In genomic region chr7:105876964-105877601, GRCh38 we compare ENCODE assay signal across 1 cellular context.
TF ChIP-seq lines count a peak whose summit lies in the region.

No MANE protein-coding gene starts in this region.

TF ChIP-seq in HepG2, 621 proteins besides CTCF, POLR2A, EP300 and RAD21 (continued from another document and continues in another):
- TF ChIP-seq ZNF800 (CRISPR knock-in tag; IDR thresholded peaks at IDR 0.05) (peak; percentile 63), CHD2 (IDR thresholded peaks at IDR 0.05; ENCODE audit: low read depth, low read length) (no peak), RFXANK (CRISPR knock-in tag; IDR thresholded peaks at IDR 0.05) (no peak), NAIF1 (CRISPR knock-in tag; IDR thresholded peaks at IDR 0.05; ENCODE audit: borderline replicate concordance) (0 out of 2 replicates have a peak, but pooled peaks have one; percentile 32), THAP8 (CRISPR knock-in tag; IDR thresholded peaks at IDR 0.05; ENCODE audit: borderline replicate concordance) (0 out of 2 replicates have a peak, but pooled peaks have one; percentile 0), CEBPB (IDR thresholded peaks at IDR 0.05; ENCODE audit: borderline replicate concordance, low read depth, low read length) (no peak), NFE2L2 (IDR thresholded peaks at IDR 0.05; ENCODE audit: low read length) (no peak), REST (IDR thresholded peaks at IDR 0.05; ENCODE audit: borderline replicate concordance in 1 of 2, low read depth in 1 of 2, low read length in 2 of 2) (no peak), GZF1 (CRISPR knock-in tag; IDR thresholded peaks at IDR 0.05) (peak; percentile 63; the same call in 1 of the 2 replicates), KMT2B (CRISPR knock-in tag; IDR thresholded peaks at IDR 0.05) (peak; percentile 64; the same call in 1 of the 2 replicates), PCBP2 (optimal IDR thresholded peaks at IDR 0.05; ENCODE audit: low read depth, low read length, poor library complexity, severe bottlenecking) (no peak), GLI4 (CRISPR knock-in tag; IDR thresholded peaks at IDR 0.05; ENCODE audit: borderline replicate concordance) (no peak), ZBTB4 (CRISPR knock-in tag; IDR thresholded peaks at IDR 0.05; ENCODE audit: borderline replicate concordance) (no peak), HNRNPUL1 (IDR thresholded peaks at IDR 0.05; ENCODE audit: low read depth, low read length) (no peak), SRSF4 (IDR thresholded peaks at IDR 0.05; ENCODE audit: low read depth, low read length, poor library complexity, severe bottlenecking) (no peak), TARDBP (CRISPR knock-in tag; IDR thresholded peaks at IDR 0.05) (no peak), GABPA (IDR thresholded peaks at IDR 0.05; ENCODE audit: low read depth, low read length) (no peak), GABPA (CRISPR knock-in tag; IDR thresholded peaks at IDR 0.05; ENCODE audit: low read depth) (no peak), LBX2 (CRISPR knock-in tag; IDR thresholded peaks at IDR 0.05; ENCODE audit: borderline replicate concordance) (no peak), ZNF235 (CRISPR knock-in tag; IDR thresholded peaks at IDR 0.05; ENCODE audit: borderline replicate concordance) (no peak), ATF7 (IDR thresholded peaks at IDR 0.05) (no peak), ATF7 (CRISPR knock-in tag; IDR thresholded peaks at IDR 0.05) (no peak), ZNF703 (CRISPR knock-in tag; IDR thresholded peaks at IDR 0.05; ENCODE audit: borderline replicate concordance) (no peak), CSRNP2 (CRISPR knock-in tag; conservative IDR thresholded peaks at IDR 0.05; ENCODE audit: low read depth) (no peak), ZNF44 (CRISPR knock-in tag; IDR thresholded peaks at IDR 0.05) (no peak), MBD4 (IDR thresholded peaks at IDR 0.05; ENCODE audit: borderline replicate concordance, low read length) (no peak), ZFY (CRISPR knock-in tag; IDR thresholded peaks at IDR 0.05) (peak; percentile 72), RFX1 (IDR thresholded peaks at IDR 0.05) (no peak), ZSCAN29 (CRISPR knock-in tag; conservative IDR thresholded peaks at IDR 0.05) (peak; percentile 72; the same call in 1 of the 2 replicates), SUZ12 (IDR thresholded peaks at IDR 0.05; ENCODE audit: low read depth, low read length) (no peak), REPIN1 (CRISPR knock-in tag; IDR thresholded peaks at IDR 0.05; ENCODE audit: borderline replicate concordance, low read depth) (no peak; the same call in 1 of the 2 replicates), SPEN (CRISPR knock-in tag; IDR thresholded peaks at IDR 0.05; ENCODE audit: low read depth) (peak; percentile 24; the same call in 1 of the 2 replicates), DNMT1 (CRISPR knock-in tag; IDR thresholded peaks at IDR 0.05) (no peak), ZNF503 (CRISPR knock-in tag; IDR thresholded peaks at IDR 0.05) (peak; percentile 59; the same call in 1 of the 2 replicates), ZSCAN12 (CRISPR knock-in tag; IDR thresholded peaks at IDR 0.05) (no peak), ZNF710 (CRISPR knock-in tag; IDR thresholded peaks at IDR 0.05; ENCODE audit: borderline replicate concordance) (no peak), ZNF644 (CRISPR knock-in tag; IDR thresholded peaks at IDR 0.05; ENCODE audit: low read depth) (no peak), THRA (CRISPR knock-in tag; IDR thresholded peaks at IDR 0.05; ENCODE audit: borderline replicate concordance) (no peak), ZNF589 (CRISPR knock-in tag; conservative IDR thresholded peaks at IDR 0.05) (no peak; the same call in 1 of the 2 replicates), ZMYM3 (CRISPR knock-in tag; IDR thresholded peaks at IDR 0.05) (no peak; the same call in 1 of the 2 replicates), ZNF614 (CRISPR knock-in tag; IDR thresholded peaks at IDR 0.05; ENCODE audit: borderline replicate concordance) (no peak), PBX3 (CRISPR knock-in tag; IDR thresholded peaks at IDR 0.05; ENCODE audit: borderline replicate concordance) (no peak), ZNF629 (CRISPR knock-in tag; conservative IDR thresholded peaks at IDR 0.05) (no peak; the same call in none of the 2 replicates), HOXA5 (CRISPR knock-in tag; IDR thresholded peaks at IDR 0.05) (peak; percentile 54; the same call in 1 of the 2 replicates)
